Comparison of ENCODE assay signal across 23 cellular contexts in the genomic region with DNA sequence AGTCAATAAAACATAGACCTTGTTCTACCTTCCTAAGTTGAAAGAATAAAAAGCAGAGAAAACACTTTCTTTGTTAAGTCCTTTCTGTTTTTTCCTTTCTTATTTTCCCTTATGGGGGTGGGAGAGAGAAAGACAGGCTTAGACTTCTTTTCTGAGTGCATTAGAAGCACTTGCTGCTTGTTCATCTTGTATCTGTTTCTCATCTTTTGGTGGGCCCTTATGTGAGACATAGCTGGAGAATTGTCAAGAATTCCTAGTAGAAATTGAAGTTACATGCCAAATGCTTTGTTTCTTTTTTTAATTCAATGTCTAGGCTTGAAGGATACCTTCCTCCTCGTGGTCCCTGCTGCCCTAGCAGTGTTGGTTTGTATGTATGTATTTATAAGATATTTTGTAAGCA. TPM values are rescaled to one million over a fixed set of nuclear protein-coding genes. Genes with fewer than 3 reads are reported as not detected.
"Had no signal": no experiment of that assay in that cellular context is flagged by ENCODE, and none has a peak within 500 bp of the region (broad histone marks: within the 10 kb centered on the region; RNA-seq: fewer than 3 reads in every experiment).

No MANE protein-coding gene starts in this region.

- H3K9me3 Mint-ChIP-seq: activated CD4-positive, alpha-beta T cell treated with anti-CD3 and anti-CD28 coated beads, Interleukin-2, amount 10 ng/mL, durations not matched to agents 7 days and 5 days; activated T-helper 17 cell treated with anti-CD3 and anti-CD28 coated beads, Interleukin-2, amount 50 U/mL, for 72 hours; stimulated activated naive B cell treated with anti-CD40 and anti-IgM and Interleukin-4, amounts not matched to agents 10 μg/mL and 1 μg/mL and 100 μg/mL, for 72 hours had no signal

- H3K27ac Mint-ChIP-seq: activated CD4-positive, alpha-beta T cell treated with anti-CD3 and anti-CD28 coated beads, Interleukin-2, amount 10 ng/mL, durations not matched to agents 7 days and 5 days; activated T-helper 17 cell treated with anti-CD3 and anti-CD28 coated beads, Interleukin-2, amount 50 U/mL, for 72 hours; stimulated activated naive B cell treated with anti-CD40 and anti-IgM and Interleukin-4, amounts not matched to agents 10 μg/mL and 1 μg/mL and 100 μg/mL, for 72 hours; WTC11 had no signal

- H3K36me3 ChIP-seq: breast epithelium had no signal

- H3K4me3 Mint-ChIP-seq: activated CD4-positive, alpha-beta T cell treated with anti-CD3 and anti-CD28 coated beads, Interleukin-2, amount 10 ng/mL, durations not matched to agents 7 days and 5 days; activated T-helper 17 cell treated with anti-CD3 and anti-CD28 coated beads, Interleukin-2, amount 50 U/mL, for 72 hours; stimulated activated naive B cell treated with anti-CD40 and anti-IgM and Interleukin-4, amounts not matched to agents 10 μg/mL and 1 μg/mL and 100 μg/mL, for 72 hours; WTC11 had no signal

- H3K27me3 ChIP-seq: ascending aorta, breast epithelium, gastrocnemius medialis had no signal

- H3K9me3 ChIP-seq: ascending aorta, breast epithelium, gastrocnemius medialis, mucosa of descending colon had no signal

- H3K27ac ChIP-seq: ascending aorta, breast epithelium, skin epidermis had no signal

- DNase-seq: activated CD4-positive, alpha-beta T cell treated with anti-CD3 and anti-CD28 coated beads, Interleukin-2, amount 10 ng/mL, durations not matched to agents 7 days and 5 days; activated CD8-positive, alpha-beta memory T cell treated with anti-CD3 and anti-CD28 coated beads, Interleukin-2, amount 50 U/mL, for 48 hours; activated naive CD4-positive, alpha-beta T cell treated with Interleukin-2 at 50 U/mL for 16 hours; cerebellar nuclear complex; effector CD8-positive, alpha-beta T cell; gastrocnemius medialis; islet precursor cell; mammary epithelial cell; mucosa of descending colon; naive thymus-derived CD4-positive, alpha-beta T cell; nucleus accumbens; posterior cingulate gyrus; stimulated activated CD4-positive, alpha-beta T cell treated with anti-CD3 and anti-CD28 coated beads, Interleukin-15, amount 100 ng/mL, for 24 hours; stimulated activated CD4-positive, alpha-beta T cell treated with anti-CD3 and anti-CD28 coated beads, Interleukin-4, amount 100 ng/mL, for 1 hour; stimulated activated naive B cell treated with anti-CD40 and anti-IgM and Interleukin-4, amounts not matched to agents 10 μg/mL and 1 μg/mL and 100 μg/mL, for 72 hours; substantia nigra; T-helper 2 cell had no signal

- H3K4me3 ChIP-seq: ascending aorta, breast epithelium, gastrocnemius medialis, mucosa of descending colon, skin epidermis had no signal

- ATAC-seq: activated T-helper 17 cell treated with anti-CD3 and anti-CD28 coated beads, Interleukin-2, amount 50 U/mL, for 72 hours; gastrocnemius medialis; mucosa of descending colon; naive thymus-derived CD4-positive, alpha-beta T cell; stimulated activated naive B cell treated with anti-CD40 and anti-IgM and Interleukin-4, amounts not matched to agents 10 μg/mL and 1 μg/mL and 100 μg/mL, for 72 hours; WTC11 had no signal

- FAIRE-seq: endothelial cell of umbilical vein had no signal

- H3K27me3 Mint-ChIP-seq: activated CD4-positive, alpha-beta T cell treated with anti-CD3 and anti-CD28 coated beads, Interleukin-2, amount 10 ng/mL, durations not matched to agents 7 days and 5 days; activated T-helper 17 cell treated with anti-CD3 and anti-CD28 coated beads, Interleukin-2, amount 50 U/mL, for 72 hours; naive thymus-derived CD4-positive, alpha-beta T cell; stimulated activated naive B cell treated with anti-CD40 and anti-IgM and Interleukin-4, amounts not matched to agents 10 μg/mL and 1 μg/mL and 100 μg/mL, for 72 hours had no signal

RNA-seq across cellular contexts. Expression of a gene that starts 30.9 kb away (rescaled TPM):
- total RNA-seq: activated CD4-positive, alpha-beta T cell treated with anti-CD3 and anti-CD28 coated beads, Interleukin-2, amount 10 ng/mL, durations not matched to agents 7 days and 5 days; activated T-helper 17 cell treated with anti-CD3 and anti-CD28 coated beads, Interleukin-2, amount 50 U/mL, for 72 hours; ascending aorta; breast epithelium; endothelial cell of umbilical vein; gastrocnemius medialis; mucosa of descending colon; naive thymus-derived CD4-positive, alpha-beta T cell had no signal
- polyA plus RNA-seq: endothelial cell of umbilical vein; naive thymus-derived CD4-positive, alpha-beta T cell had no signal
